In the genomic region with DNA sequence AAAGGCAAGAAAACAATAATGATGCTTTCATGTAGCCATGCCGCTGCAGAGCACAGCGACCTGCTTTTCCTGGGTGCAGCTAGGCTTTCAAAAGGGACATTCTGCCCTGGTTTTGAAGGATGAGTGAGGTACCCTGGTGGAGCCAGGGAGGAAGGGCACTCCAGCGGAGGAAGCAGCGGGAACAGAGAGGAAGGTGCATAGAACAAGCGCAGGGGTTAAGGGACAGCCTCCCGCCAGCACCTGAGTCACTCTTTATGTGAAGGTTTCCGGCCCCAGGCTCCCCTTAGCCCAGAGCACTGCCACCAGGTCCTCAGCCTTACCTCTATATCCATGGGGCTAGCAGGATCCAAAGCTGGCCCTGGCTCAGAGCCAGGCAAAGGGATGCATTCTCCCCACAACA, we compare ENCODE assay signal across 21 cellular contexts.
DNase-seq lines count a peak whose midpoint lies in the region; ATAC-seq, FAIRE-seq and TF ChIP-seq lines count a peak whose summit lies in the region.
"Had no signal": no experiment of that assay in that cellular context is flagged by ENCODE, and none has a peak within 500 bp of the region (broad histone marks: within the 10 kb centered on the region; RNA-seq: fewer than 3 reads in every experiment).

No MANE protein-coding gene starts in this region.

- H3K9ac ChIP-seq in H9 (ENCODE audit: extremely low read depth, insufficient read length, low read length) (no peak overlapping the region), mesendoderm (ENCODE audit: low read length) (no peak overlapping the region)

- H3K4me3 Mint-ChIP-seq in H9 = no peak overlapping the region
- H3K4me3 Mint-ChIP-seq: CD4-positive, CD25-positive, alpha-beta regulatory T cell; HFFc6 had no signal

- no peak overlapping the region for H4K5ac ChIP-seq in H9 (ENCODE audit: insufficient read length, low read depth, low read length)
- no peak overlapping the region for H4K5ac ChIP-seq in mesendoderm (ENCODE audit: low read length)

- TF ChIP-seq CTCF in A549 (IDR thresholded peaks at IDR 0.05) (no peak), H9 (conservative IDR thresholded peaks at IDR 0.05) (peak; percentile 49; the same call in 2 of the 3 replicates), coronary artery (IDR thresholded peaks at IDR 0.05) (no peak)

- WGBS in A549 (ENCODE audit: missing lambda C conversion rate) = 95% methylated on average over 7 of the region's 7 CpGs
- no CpG with 5 or more reads among the region's 7 CpGs for WGBS in H9 (ENCODE audit: extremely low coverage, insufficient read length, low lambda C conversion rate)
- no CpG with 5 or more reads among the region's 7 CpGs for WGBS in mesendoderm (ENCODE audit: extremely low coverage, insufficient coverage, low lambda C conversion rate)

- CTCF ChIA-PET in A549 (lab: Yijun Ruan, JAX) = interaction anchor here (0.8 to 1.6 kb wide), 3 partner anchors 37 to 389 kb away, joined by 3 to 5 read pairs (median 3); no protein-coding TSS in a partner anchor

- ATAC-seq in A549 = peak; percentile 25 to 65; a peak in 3 of 6 replicates
- ATAC-seq in GM18517 (IDR thresholded peaks at IDR 0.05; ENCODE audit: unreplicated experiment) = no peak
- ATAC-seq: GM12878 had no signal

- H3K9me3 ChIP-seq in A549 (no peaks in the 10 kb centered on the region), H9 (ENCODE audit: control insufficient read depth, low read depth, low read length) (no peaks in the 10 kb centered on the region)
- H3K9me3 ChIP-seq: MG63, SJCRH30 had no signal

- H3K23ac ChIP-seq in H9 (ENCODE audit: insufficient read length, low read depth, low read length) = no peak overlapping the region
- H3K23ac ChIP-seq in mesendoderm (ENCODE audit: low read length) = peak overlapping the region; percentile 3

- no peak overlapping the region for H4K91ac ChIP-seq in H9 (ENCODE audit: insufficient read length, low read depth, low read length)

- peaks cover 4 to 9% of the 10 kb centered on the region in 2 experiments; a peak in 4 of 5 replicates for H3K9me3 Mint-ChIP-seq in H9

- H3K56ac ChIP-seq in H9 (ENCODE audit: insufficient read length, low read depth, low read length) (no peak overlapping the region), mesendoderm (ENCODE audit: low read length) (no peak overlapping the region)

- H3K4me2 ChIP-seq in A549 (no peak overlapping the region), H9 (ENCODE audit: insufficient read depth, insufficient read length, low read length) (no peak overlapping the region), mesendoderm (ENCODE audit: low read length) (no peak overlapping the region)

- H3K4ac ChIP-seq in H9 (ENCODE audit: low read depth, low read length) = no peak overlapping the region
- H3K4ac ChIP-seq in mesendoderm (ENCODE audit: low read depth, low read length) = no peak overlapping the region

- H3K4me1 ChIP-seq in A549 (no peaks in the 10 kb centered on the region; the same call in 2 of the 3 replicates), H9 (ENCODE audit: insufficient read depth, low read length) (no peaks in the 10 kb centered on the region), mesendoderm (ENCODE audit: control insufficient read depth, low read depth, low read length) (no peaks in the 10 kb centered on the region)
- H3K4me1 ChIP-seq: SJCRH30 had no signal

- no peaks in the 10 kb centered on the region; a peak in 1 of 4 replicates for H3K4me1 Mint-ChIP-seq in H9
- H3K4me1 Mint-ChIP-seq: CD4-positive, CD25-positive, alpha-beta regulatory T cell had no signal

- peaks cover 2 to 8% (median 8%) of the 10 kb centered on the region in 3 experiments; a peak in 3 of 7 replicates for H3K36me3 Mint-ChIP-seq in H9 (ENCODE audit: insufficient read depth in 1 of 3, low read depth in 3 of 3)

- no peak overlapping the region; a peak in 1 of 7 replicates for H3K27ac Mint-ChIP-seq in H9
- H3K27ac Mint-ChIP-seq: CD4-positive, CD25-positive, alpha-beta regulatory T cell; HFFc6 had no signal

- no peaks in the 10 kb centered on the region for H3K36me3 ChIP-seq in mesendoderm (ENCODE audit: control insufficient read depth, insufficient read depth, low read length)
- H3K36me3 ChIP-seq: MG63, SJCRH30 had no signal

- H3K18ac ChIP-seq in H9 (ENCODE audit: insufficient read length, low read depth, low read length) = no peak overlapping the region
- no peak overlapping the region for H3K18ac ChIP-seq in mesendoderm (ENCODE audit: low read length)

- no peak for TF ChIP-seq EP300 in A549 (IDR thresholded peaks at IDR 0.05)

- H2AK5ac ChIP-seq in H9 (ENCODE audit: insufficient read length, low read length) (no peak overlapping the region), mesendoderm (ENCODE audit: low read length) (no peak overlapping the region)

- H3K27me3 ChIP-seq in H9 (ENCODE audit: insufficient read depth, low read length) = no peaks in the 10 kb centered on the region
- H3K27me3 ChIP-seq in mesendoderm (ENCODE audit: insufficient read depth, low read length, poor library complexity) = no peaks in the 10 kb centered on the region
- H3K27me3 ChIP-seq: MG63, SJCRH30 had no signal

- no peak overlapping the region for H2BK5ac ChIP-seq in H9 (ENCODE audit: insufficient read length, low read length)
- no peak overlapping the region for H2BK5ac ChIP-seq in mesendoderm (ENCODE audit: low read length)

- H4K20me1 ChIP-seq in H9 (ENCODE audit: control insufficient read depth, insufficient read depth, insufficient read length) = no peaks in the 10 kb centered on the region

- H3T11ph ChIP-seq in H9 (ENCODE audit: low read length) = no peak overlapping the region

- no peaks in the 10 kb centered on the region for H3K79me2 ChIP-seq in H9 (ENCODE audit: insufficient read depth, low read length)
- H3K79me2 ChIP-seq in mesendoderm (ENCODE audit: control insufficient read depth, insufficient read depth, low read length) = no peaks in the 10 kb centered on the region

- no peak overlapping the region for H2BK20ac ChIP-seq in H9 (ENCODE audit: low read depth, low read length, poor library complexity, severe bottlenecking)

- H3K4me3 ChIP-seq in A549 (no peak overlapping the region), coronary artery (no peak overlapping the region), mesendoderm (ENCODE audit: low read length) (no peak overlapping the region)
- H3K4me3 ChIP-seq: GM12878, MG63, SJCRH30 had no signal

- no peak overlapping the region for H2BK120ac ChIP-seq in H9 (ENCODE audit: low read depth, low read length, poor library complexity, severe bottlenecking)
- no peak overlapping the region for H2BK120ac ChIP-seq in mesendoderm (ENCODE audit: low read depth, low read length)

- H3K79me1 ChIP-seq in H9 (ENCODE audit: insufficient read depth, low read depth, low read length, poor library complexity, severe bottlenecking) = no peaks in the 10 kb centered on the region
- H3K79me1 ChIP-seq in mesendoderm (ENCODE audit: low read length) = no peaks in the 10 kb centered on the region

- no peak overlapping the region for H3K27ac ChIP-seq in A549
- H3K27ac ChIP-seq in H9 (ENCODE audit: insufficient read length, low read depth, low read length) = no peak overlapping the region
- no peak overlapping the region for H3K27ac ChIP-seq in coronary artery
- H3K27ac ChIP-seq in mesendoderm (ENCODE audit: low read depth, low read length) = no peak overlapping the region
- H3K27ac ChIP-seq: SJCRH30 had no signal

- no peak for TF ChIP-seq RAD21 in A549 (conservative IDR thresholded peaks at IDR 0.05 in 1 of 2, IDR thresholded peaks at IDR 0.05 in 1 of 2)

- no peak overlapping the region for H3K14ac ChIP-seq in H9 (ENCODE audit: insufficient read depth, low read length)

- H3K23me2 ChIP-seq in H9 (ENCODE audit: insufficient read length, low read depth, low read length, poor library complexity, severe bottlenecking) = no peaks in the 10 kb centered on the region

- intact Hi-C loops in posterior cingulate gyrus (cut with DNase I) = no loop called here

- POLR2A ChIA-PET in A549 (lab: Yijun Ruan, JAX) = no interaction called here

- FAIRE-seq in A549 (lab: Jason Lieb, UNC) = no peak
- FAIRE-seq: GM12878, H54, RCC 7860 had no signal

- no peak overlapping the region for H2BK15ac ChIP-seq in H9 (ENCODE audit: low read depth, low read length)
- no peak overlapping the region for H2BK15ac ChIP-seq in mesendoderm (replicated peaks; ENCODE audit: low read depth)

- H2BK12ac ChIP-seq in H9 (ENCODE audit: insufficient read length, low read depth, low read length) = no peak overlapping the region

- no peaks in the 10 kb centered on the region; the same call in 1 of the 2 replicates for H3K27me3 Mint-ChIP-seq in H9 (ENCODE audit: low read depth)

- no peak for TF ChIP-seq POLR2A in A549 (IDR thresholded peaks at IDR 0.05; ENCODE audit: low read length)

- no peak overlapping the region for H4K8ac ChIP-seq in H9 (replicated peaks; ENCODE audit: insufficient read length, low read depth, low read length)
- no peak overlapping the region for H4K8ac ChIP-seq in mesendoderm (ENCODE audit: low read depth, low read length)

- H2AFZ ChIP-seq in H9 (ENCODE audit: low read length) = no peak overlapping the region

- DNase-seq in A549 (ENCODE audit: low read depth in 1 of 2, low spot score in 1 of 2) = no peak
- peak; percentile 46 for DNase-seq in H9
- peak; percentile 46 for DNase-seq in coronary artery (ENCODE audit: low spot score)
- DNase-seq in mesendoderm = peak; percentile 25
- DNase-seq in NCI-H1105 (lab: John Stamatoyannopoulos, UW) = no peak
- no peak for DNase-seq in occipital lobe (lab: John Stamatoyannopoulos, UW)
- no peak for DNase-seq in posterior cingulate gyrus
- DNase-seq: CD4-positive, CD25-positive, alpha-beta regulatory T cell; COR-L47; DND-41; HFFc6; MG63; NCI-H1436; NCI-H187 treated with DMSO at 0.1 percent for 48 hours; NCI-H345; NCI-H524 treated with DMSO at 0.1 percent for 48 hours; SJCRH30 had no signal

TF ChIP-seq in A549, 52 proteins besides CTCF, POLR2A, EP300 and RAD21:
- TF ChIP-seq, protein P1, sequence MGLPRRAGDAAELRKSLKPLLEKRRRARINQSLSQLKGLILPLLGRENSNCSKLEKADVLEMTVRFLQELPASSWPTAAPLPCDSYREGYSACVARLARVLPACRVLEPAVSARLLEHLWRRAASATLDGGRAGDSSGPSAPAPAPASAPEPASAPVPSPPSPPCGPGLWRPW (IDR thresholded peaks at IDR 0.05) = no peak
- TF ChIP-seq EHF (CRISPR knock-in tag; IDR thresholded peaks at IDR 0.05) (no peak), HOXB13 (CRISPR knock-in tag; IDR thresholded peaks at IDR 0.05; ENCODE audit: low read depth) (no peak), BHLHE40 (IDR thresholded peaks at IDR 0.05; ENCODE audit: low read depth, low read length) (no peak), CEBPB (IDR thresholded peaks at IDR 0.05) (no peak)
- TF ChIP-seq, protein P2, sequence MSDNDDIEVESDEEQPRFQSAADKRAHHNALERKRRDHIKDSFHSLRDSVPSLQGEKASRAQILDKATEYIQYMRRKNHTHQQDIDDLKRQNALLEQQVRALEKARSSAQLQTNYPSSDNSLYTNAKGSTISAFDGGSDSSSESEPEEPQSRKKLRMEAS (IDR thresholded peaks at IDR 0.05) = no peak

Comparison
In these comparisons a context has a peak if more than half of its experiments do, and no peak if none do; other contexts are left out.
1. DNase-seq: peak in H9 (single experiment), coronary artery (single experiment) and mesendoderm (single experiment); none in A549 (0 of 2), NCI-H1105 (single experiment), occipital lobe (single experiment) and posterior cingulate gyrus (0 of 10).